8 cellular contexts compared by ENCODE assay signal in genomic region chr5:55923177-55923872, GRCh38.
DNase-seq lines count a peak whose midpoint lies in the region; ATAC-seq and TF ChIP-seq lines count a peak whose summit lies in the region.

No MANE protein-coding gene starts in this region.

- H3K27me3 Mint-ChIP-seq in stimulated activated naive CD8-positive, alpha-beta T cell treated with anti-CD3 and anti-CD28 coated beads, Interleukin-15, Interleukin-2, amounts not matched to agents 100 ng/mL and 50 ng/mL, for 24 hours = no peaks in the 10 kb centered on the region
- peaks cover 8% of the 10 kb centered on the region for H3K27me3 Mint-ChIP-seq in activated B cell treated with CpG ODN at 0.5 μM for 24 hours

- no peak for DNase-seq in stimulated activated naive CD8-positive, alpha-beta T cell treated with anti-CD3 and anti-CD28 coated beads, Interleukin-15, Interleukin-2, amounts not matched to agents 100 U/mL and 50 U/mL, for 24 hours
- DNase-seq in activated B cell treated with CpG ODN at 0.5 μM for 24 hours (no peak), kidney tubule cell (ENCODE audit: low spot score) (no peak), foreskin melanocyte (no peak)

- CTCF ChIA-PET in activated B cell treated with CpG ODN at 0.5 μM for 24 hours (lab: Charles Lee) = interaction anchor here (1.2 kb wide), 1 partner anchor 278 kb away, joined by 3 read pairs; no protein-coding TSS in a partner anchor

- no peaks in the 10 kb centered on the region for H3K36me3 Mint-ChIP-seq in stimulated activated naive CD8-positive, alpha-beta T cell treated with anti-CD3 and anti-CD28 coated beads, Interleukin-15, Interleukin-2, amounts not matched to agents 100 ng/mL and 50 ng/mL, for 24 hours (ENCODE audit: low read depth)
- no peaks in the 10 kb centered on the region for H3K36me3 Mint-ChIP-seq in activated B cell treated with CpG ODN at 0.5 μM for 24 hours (ENCODE audit: low read depth)

- ATAC-seq in stimulated activated naive CD8-positive, alpha-beta T cell treated with anti-CD3 and anti-CD28 coated beads, Interleukin-15, Interleukin-2, amounts not matched to agents 100 U/mL and 50 U/mL, for 24 hours = no peak
- ATAC-seq in activated B cell treated with CpG ODN at 0.5 μM for 24 hours (ENCODE audit: low read depth) = no peak
- ATAC-seq in GM19324 (IDR thresholded peaks at IDR 0.05; ENCODE audit: low FRiP score, unreplicated experiment) = no peak

- H3K4me1 Mint-ChIP-seq in stimulated activated naive CD8-positive, alpha-beta T cell treated with anti-CD3 and anti-CD28 coated beads, Interleukin-15, Interleukin-2, amounts not matched to agents 100 ng/mL and 50 ng/mL, for 24 hours (ENCODE audit: low read depth) = peaks cover 29% of the 10 kb centered on the region
- H3K4me1 Mint-ChIP-seq in activated B cell treated with CpG ODN at 0.5 μM for 24 hours = peaks cover 11% of the 10 kb centered on the region

- H3K4me3 Mint-ChIP-seq in stimulated activated naive CD8-positive, alpha-beta T cell treated with anti-CD3 and anti-CD28 coated beads, Interleukin-15, Interleukin-2, amounts not matched to agents 100 ng/mL and 50 ng/mL, for 24 hours = peak overlapping the region; percentile 74
- peak overlapping the region; percentile 84 for H3K4me3 Mint-ChIP-seq in activated B cell treated with CpG ODN at 0.5 μM for 24 hours

- peak overlapping the region; percentile 27 for H3K27ac ChIP-seq in layer of hippocampus (ENCODE audit: low read depth, low read length)
- no peak overlapping the region for H3K27ac ChIP-seq in urinary bladder (ENCODE audit: low read depth)

- H3K27ac Mint-ChIP-seq in stimulated activated naive CD8-positive, alpha-beta T cell treated with anti-CD3 and anti-CD28 coated beads, Interleukin-15, Interleukin-2, amounts not matched to agents 100 ng/mL and 50 ng/mL, for 24 hours = peak overlapping the region; percentile 70
- H3K27ac Mint-ChIP-seq in activated B cell treated with CpG ODN at 0.5 μM for 24 hours = no peak overlapping the region

- no peaks in the 10 kb centered on the region for H3K9me3 Mint-ChIP-seq in stimulated activated naive CD8-positive, alpha-beta T cell treated with anti-CD3 and anti-CD28 coated beads, Interleukin-15, Interleukin-2, amounts not matched to agents 100 ng/mL and 50 ng/mL, for 24 hours
- H3K9me3 Mint-ChIP-seq in activated B cell treated with CpG ODN at 0.5 μM for 24 hours = no peaks in the 10 kb centered on the region

- intact Hi-C loops in activated B cell treated with CpG ODN at 0.5 μM for 24 hours (cut with micrococcal nuclease) = no loop called here

- no peaks in the 10 kb centered on the region for H3K27me3 ChIP-seq in layer of hippocampus (ENCODE audit: control insufficient read depth, insufficient read depth, low read length)

- POLR2A ChIA-PET in activated B cell treated with CpG ODN at 0.5 μM for 24 hours (lab: Charles Lee) = interaction anchor here (1.0 to 1.4 kb wide), 2 partner anchors 20 to 60 kb away, joined by 3 read pairs; no protein-coding TSS in a partner anchor

- 52% methylated on average over 18 of the region's 18 CpGs for WGBS in urinary bladder

- peak overlapping the region; percentile 11 for H3K4me3 ChIP-seq in urinary bladder (ENCODE audit: low read depth, low read length)

- no peak for TF ChIP-seq CTCF in activated B cell treated with CpG ODN at 0.5 μM for 24 hours (IDR thresholded peaks at IDR 0.05)

- no peaks in the 10 kb centered on the region for H3K4me1 ChIP-seq in urinary bladder (ENCODE audit: insufficient read depth)

- H3K36me3 ChIP-seq in urinary bladder (ENCODE audit: insufficient read depth) = no peaks in the 10 kb centered on the region
